In the genomic region with DNA sequence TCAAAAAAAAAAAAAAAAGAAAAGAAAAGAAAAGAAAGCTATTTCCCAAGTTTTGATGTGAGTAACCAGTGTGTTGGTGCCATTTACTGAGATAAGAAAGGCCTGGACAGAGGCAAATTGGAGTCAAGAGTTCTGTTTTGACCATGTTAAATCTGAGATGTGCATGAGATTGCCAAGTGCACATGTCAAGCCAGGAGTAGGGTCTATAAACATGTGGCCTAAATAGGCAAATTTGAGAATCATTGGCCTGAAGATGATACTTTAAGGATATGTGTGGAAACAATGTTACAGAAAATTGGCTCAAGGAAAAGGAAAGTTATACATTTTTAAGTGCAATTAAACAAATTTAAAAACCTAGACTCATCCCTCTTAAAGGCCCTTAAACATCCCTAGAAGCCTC, we compare ENCODE assay signal across 15 cellular contexts. TPM values are rescaled to one million over a fixed set of nuclear protein-coding genes. Genes with fewer than 3 reads are reported as not detected.
A peak's percentile ranks its signal among the peaks of the same experiment; 100 is the strongest.
DNase-seq lines count a peak whose midpoint lies in the region; ATAC-seq and TF ChIP-seq lines count a peak whose summit lies in the region.
"Had no signal": no experiment of that assay in that cellular context is flagged by ENCODE, and none has a peak within 500 bp of the region (broad histone marks: within the 10 kb centered on the region; RNA-seq: fewer than 3 reads in every experiment).

No MANE protein-coding gene starts in this region.

- POLR2A ChIA-PET in RWPE1 (lab: Yijun Ruan, JAX; ENCODE audit: low non-redundant PET), result no interaction called here

- DNase-seq in NCI-H2029 (lab: John Stamatoyannopoulos, UW) (peak; percentile 6), NCI-H2029 treated with DMSO at 0.1 percent for 48 hours (lab: John Stamatoyannopoulos, UW) (no peak), RWPE1 (ENCODE audit: low spot score) (no peak), left lung (no peak), SHP77 treated with DMSO at 0.1 percent for 48 hours (lab: John Stamatoyannopoulos, UW) (no peak)
- DNase-seq: C1 segment of cervical spinal cord; Calu3; CD4-positive, alpha-beta memory T cell; COR-L47; DMS53; GF-D8; GOT3; HFFc6 had no signal

- no peaks in the 10 kb centered on the region for H3K9me3 ChIP-seq in left lung
- H3K9me3 ChIP-seq: HAP-1 had no signal

- no peaks in the 10 kb centered on the region for H3K27me3 ChIP-seq in left lung

- ATAC-seq in left lung, result peak; percentile 41
- no peak for ATAC-seq in HG03521 (IDR thresholded peaks at IDR 0.05; ENCODE audit: unreplicated experiment)

- intact Hi-C loops in left lung (cut with DNase I), result no loop called here

- H3K36me3 ChIP-seq in left lung, result no peaks in the 10 kb centered on the region
- H3K36me3 ChIP-seq: HAP-1 had no signal

- TF ChIP-seq CTCF in RWPE1 (conservative IDR thresholded peaks at IDR 0.05; ENCODE audit: low read depth), result no peak
- TF ChIP-seq CTCF in left lung (IDR thresholded peaks at IDR 0.05), result no peak

- no peak overlapping the region for H3K4me3 ChIP-seq in left lung
- H3K4me3 ChIP-seq: HAP-1 had no signal

- CTCF ChIA-PET in RWPE1 (lab: Yijun Ruan, JAX), result interaction anchor here (0.6 to 0.7 kb wide), 2 partner anchors 30 to 42 kb away, joined by 3 to 4 read pairs; no protein-coding TSS in a partner anchor

- H3K27ac ChIP-seq in RWPE1, result peak overlapping the region; percentile 65
- no peak overlapping the region for H3K27ac ChIP-seq in left lung

- H3K4me1 ChIP-seq in left lung, result peaks cover 0 to 8% of the 10 kb centered on the region in 2 donors

RNA-seq across cellular contexts. Expression of a gene that starts 15.3 kb away (rescaled TPM):
- total RNA-seq in left lung, result 10 to 100 TPM; 60.0 to 78.6 TPM

RNA-seq across cellular contexts. Expression of a gene that starts 42.3 kb away (rescaled TPM):
- 1 to 10 TPM; 5.2 to 9.7 TPM for total RNA-seq in left lung
- total RNA-seq: CD4-positive, alpha-beta memory T cell had no signal
